12 cellular contexts compared by ENCODE assay signal in genomic region chr12:4810219-4810671, GRCh38.
DNase-seq lines count a peak whose midpoint lies in the region; ATAC-seq, FAIRE-seq and TF ChIP-seq lines count a peak whose summit lies in the region.
"Had no signal": no experiment of that assay in that cellular context is flagged by ENCODE, and none has a peak within 500 bp of the region (broad histone marks: within the 10 kb centered on the region; RNA-seq: fewer than 3 reads in every experiment).

No MANE protein-coding gene starts in this region.

- no peaks in the 10 kb centered on the region for H3K9me2 ChIP-seq in SK-N-SH

- TF ChIP-seq RAD21 in SK-N-SH (IDR thresholded peaks at IDR 0.05; ENCODE audit: low read length) = no peak

- WGBS in esophagus squamous epithelium, 2 donors = 43 to 56% methylated on average over 12 of the region's 34 CpGs
- WGBS in SK-N-SH (ENCODE audit: low lambda C conversion rate) = 22% methylated on average over 13 of the region's 34 CpGs

- CTCF ChIA-PET in SK-N-SH (lab: Yijun Ruan, JAX) = no interaction called here

- H3K9ac ChIP-seq in ES-I3 (ENCODE audit: low read depth, low read length) (peak overlapping the region; percentile 77), NT2/D1 (ENCODE audit: insufficient read length, low read depth) (peak overlapping the region; percentile 94), SK-N-SH (no peak overlapping the region)

- H3K4me3 ChIP-seq in NT2/D1 (ENCODE audit: insufficient read length, low read depth) (peak overlapping the region; percentile 74), esophagus squamous epithelium (peak overlapping the region in 3 of 4 donors; percentile 11 to 50 (median 39)), SK-N-SH (ENCODE audit: low read depth in 2 of 2, low read length in 1 of 2) (no peak overlapping the region)
- H3K4me3 ChIP-seq: thyroid gland had no signal

- ATAC-seq in sciatic nerve = peak; percentile 18

- H3K79me2 ChIP-seq in SK-N-SH (ENCODE audit: insufficient read depth) = no peaks in the 10 kb centered on the region

- H4K20me1 ChIP-seq in SK-N-SH (ENCODE audit: insufficient read depth) = no peaks in the 10 kb centered on the region

- TF ChIP-seq POLR2A in esophagus squamous epithelium (IDR thresholded peaks at IDR 0.05) (no peak), H54 (IDR thresholded peaks at IDR 0.05; ENCODE audit: low read depth, low read length) (no peak)

- DNase-seq in NT2/D1 (ENCODE audit: low read depth, low spot score) (no peak), esophagus squamous epithelium (lab: John Stamatoyannopoulos, UW) (no peak), sciatic nerve (ENCODE audit: low spot score) (no peak), H54 (ENCODE audit: insufficient read length, low spot score) (no peak), putamen (ENCODE audit: low spot score) (no peak), SK-N-SH (no peak)
- DNase-seq: cerebellar nuclear complex, DMS79 treated with DMSO at 0.1 percent for 48 hours, thyroid gland had no signal

- H3K9me3 ChIP-seq in ES-I3 (ENCODE audit: control insufficient read depth, insufficient read depth, low read length) = no peaks in the 10 kb centered on the region
- H3K9me3 ChIP-seq in NT2/D1 (ENCODE audit: insufficient read depth, low read length) = no peaks in the 10 kb centered on the region
- no peaks in the 10 kb centered on the region for H3K9me3 ChIP-seq in esophagus squamous epithelium
- H3K9me3 ChIP-seq in SK-N-SH = no peaks in the 10 kb centered on the region
- H3K9me3 ChIP-seq: gastroesophageal sphincter, neutrophil, thyroid gland had no signal

- H3K27ac ChIP-seq in esophagus squamous epithelium (no peak overlapping the region), SK-N-SH (ENCODE audit: low read depth in 2 of 2, low read length in 1 of 2) (no peak overlapping the region)
- H3K27ac ChIP-seq: neutrophil, thyroid gland had no signal

- intact Hi-C loops in esophagus squamous epithelium (cut with DNase I) = no loop called here
- intact Hi-C loops in sciatic nerve (cut with DNase I) = no loop called here

- FAIRE-seq in H54 (lab: Jason Lieb, UNC) = no peak

- POLR2A ChIA-PET in SK-N-SH (lab: Yijun Ruan, JAX) = no interaction called here

- no peak for TF ChIP-seq EP300 in SK-N-SH (IDR thresholded peaks at IDR 0.05; ENCODE audit: borderline replicate concordance in 1 of 2, low read depth in 1 of 2, low read length in 1 of 2)

- H3K4me2 ChIP-seq in SK-N-SH = no peak overlapping the region

- no peaks in the 10 kb centered on the region for H3F3A ChIP-seq in SK-N-SH (replicated peaks; ENCODE audit: insufficient read depth)

- H3K4me1 ChIP-seq in ES-I3 (ENCODE audit: insufficient read depth, low read length) (0 out of 2 replicates have a peak, but pooled peaks cover 2% of the 10 kb centered on the region), NT2/D1 (ENCODE audit: insufficient read depth, insufficient read length) (peaks cover 13% of the 10 kb centered on the region), esophagus squamous epithelium (peaks cover 0 to 18% (median 8%) of the 10 kb centered on the region in 3 donors), SK-N-SH (ENCODE audit: control insufficient read depth in 1 of 2, insufficient read depth in 2 of 2, low read depth in 1 of 2, low read length in 1 of 2) (no peaks in the 10 kb centered on the region)

- no peak for TF ChIP-seq CTCF in esophagus squamous epithelium (IDR thresholded peaks at IDR 0.05)
- TF ChIP-seq CTCF in SK-N-SH (IDR thresholded peaks at IDR 0.05) = no peak

- no peaks in the 10 kb centered on the region; the same call in 1 of the 2 replicates for H3K36me3 ChIP-seq in ES-I3 (ENCODE audit: insufficient read depth, low read length)
- H3K36me3 ChIP-seq in NT2/D1 (ENCODE audit: insufficient read depth, insufficient read length, low read length) = peaks cover 47% of the 10 kb centered on the region
- H3K36me3 ChIP-seq in esophagus squamous epithelium = no peaks in the 10 kb centered on the region
- H3K36me3 ChIP-seq in SK-N-SH (replicated peaks in 1 of 2; ENCODE audit: control insufficient read depth in 1 of 2, insufficient read depth in 2 of 2, low read length in 1 of 2) = no peaks in the 10 kb centered on the region
- H3K36me3 ChIP-seq: gastroesophageal sphincter, neutrophil, thyroid gland had no signal

- no peak overlapping the region for H2AFZ ChIP-seq in SK-N-SH (ENCODE audit: low read depth)

- H3K27me3 ChIP-seq in NT2/D1 (ENCODE audit: insufficient read depth, insufficient read length) = peaks cover 40% of the 10 kb centered on the region
- peaks cover 3 to 100% (median 14%) of the 10 kb centered on the region in 4 donors for H3K27me3 ChIP-seq in esophagus squamous epithelium
- H3K27me3 ChIP-seq in SK-N-SH (ENCODE audit: insufficient read depth) = peaks cover 59% of the 10 kb centered on the region
- H3K27me3 ChIP-seq: thyroid gland had no signal

TF ChIP-seq in SK-N-SH, 30 proteins besides CTCF, POLR2A, EP300 and RAD21:
- TF ChIP-seq USF2 (IDR thresholded peaks at IDR 0.05; ENCODE audit: borderline replicate concordance, low read depth, low read length) = no peak
- TF ChIP-seq CHD2 (IDR thresholded peaks at IDR 0.05; ENCODE audit: low read length, partially characterized antibody) = no peak
- TF ChIP-seq FOSL2 (IDR thresholded peaks at IDR 0.05; ENCODE audit: borderline replicate concordance, low read depth) = no peak
- no peak for TF ChIP-seq YY1 (IDR thresholded peaks at IDR 0.05; ENCODE audit: low read depth)
- no peak for TF ChIP-seq GATA2 (CRISPR knock-in tag; IDR thresholded peaks at IDR 0.05)
- TF ChIP-seq, protein P1, sequence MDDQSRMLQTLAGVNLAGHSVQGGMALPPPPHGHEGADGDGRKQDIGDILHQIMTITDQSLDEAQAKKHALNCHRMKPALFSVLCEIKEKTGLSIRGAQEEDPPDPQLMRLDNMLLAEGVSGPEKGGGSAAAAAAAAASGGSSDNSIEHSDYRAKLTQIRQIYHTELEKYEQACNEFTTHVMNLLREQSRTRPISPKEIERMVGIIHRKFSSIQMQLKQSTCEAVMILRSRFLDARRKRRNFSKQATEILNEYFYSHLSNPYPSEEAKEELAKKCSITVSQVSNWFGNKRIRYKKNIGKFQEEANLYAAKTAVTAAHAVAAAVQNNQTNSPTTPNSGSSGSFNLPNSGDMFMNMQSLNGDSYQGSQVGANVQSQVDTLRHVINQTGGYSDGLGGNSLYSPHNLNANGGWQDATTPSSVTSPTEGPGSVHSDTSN (IDR thresholded peaks at IDR 0.05) = no peak
- no peak for TF ChIP-seq USF1 (IDR thresholded peaks at IDR 0.05; ENCODE audit: borderline replicate concordance, low read depth)
- no peak for TF ChIP-seq TEAD4 (IDR thresholded peaks at IDR 0.05; ENCODE audit: borderline replicate concordance, insufficient read depth)
- TF ChIP-seq RXRA (IDR thresholded peaks at IDR 0.05; ENCODE audit: borderline replicate concordance, low read depth) = no peak
TF ChIP-seq in SK-N-SH: peak in this region for 0.

Comparison
In these comparisons a context has a peak if more than half of its experiments do, and no peak if none do; other contexts are left out.
1. H3K4me3 ChIP-seq: peak in NT2/D1 (single experiment) and esophagus squamous epithelium (3 of 4); none in SK-N-SH (0 of 2).